ENCODE assay signal across 21 cellular contexts in the genomic region with DNA sequence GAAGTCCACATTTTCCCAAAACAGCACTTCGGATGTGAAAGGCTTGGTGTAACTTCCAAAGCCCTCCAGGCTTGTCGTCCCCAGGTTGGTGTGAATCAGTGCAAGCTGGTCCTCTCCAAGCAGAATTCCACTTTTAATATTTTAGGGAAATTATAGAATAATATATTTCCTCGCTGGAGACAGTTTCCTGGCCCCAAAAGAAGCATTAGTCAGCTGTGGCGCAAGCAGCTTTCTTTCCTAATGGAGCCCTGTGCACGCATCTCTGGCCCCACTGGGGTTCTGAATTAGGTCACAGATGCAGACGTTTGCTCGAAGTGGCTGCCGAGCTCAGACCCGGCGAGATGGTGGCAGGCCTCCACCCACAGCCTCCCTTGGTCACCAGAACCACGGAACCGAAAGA. TPM values are rescaled to one million over a fixed set of nuclear protein-coding genes. Genes with fewer than 3 reads are reported as not detected.
DNase-seq lines count a peak whose midpoint lies in the region; ATAC-seq and TF ChIP-seq lines count a peak whose summit lies in the region.
"Had no signal": no experiment of that assay in that cellular context is flagged by ENCODE, and none has a peak within 500 bp of the region (broad histone marks: within the 10 kb centered on the region; RNA-seq: fewer than 3 reads in every experiment).

No MANE protein-coding gene starts in this region.

- H3K27ac Mint-ChIP-seq in activated CD8-positive, alpha-beta T cell treated with anti-CD3 and anti-CD28 coated beads for 36 hours, result no peak overlapping the region
- H3K27ac Mint-ChIP-seq: activated B cell treated with CpG ODN at 0.5 μM for 24 hours, GM23338 had no signal

- H3K27me3 ChIP-seq in BJ (ENCODE audit: control insufficient read depth, insufficient read depth, low read length), result peaks cover 5% of the 10 kb centered on the region; the same call in 1 of the 2 replicates
- H3K27me3 ChIP-seq: BLaER1 had no signal

- POLR2A ChIA-PET in BJ (lab: Charles Lee), result no interaction called here
- POLR2A ChIA-PET in activated CD8-positive, alpha-beta T cell treated with anti-CD3 and anti-CD28 coated beads for 36 hours (lab: Charles Lee), result no interaction called here

- H3K27me3 Mint-ChIP-seq in activated CD8-positive, alpha-beta T cell treated with anti-CD3 and anti-CD28 coated beads for 36 hours, result peaks cover 2% of the 10 kb centered on the region

- H3K4me3 ChIP-seq in BJ (ENCODE audit: low read depth, low read length), result no peak overlapping the region
- H3K4me3 ChIP-seq in choroid plexus epithelial cell (ENCODE audit: low read depth, low read length), result no peak overlapping the region
- H3K4me3 ChIP-seq: BLaER1, GM23338, left ventricle myocardium inferior, PC-9 had no signal

- CTCF ChIA-PET in BJ (lab: Yijun Ruan, JAX), result no interaction called here
- CTCF ChIA-PET in activated CD8-positive, alpha-beta T cell treated with anti-CD3 and anti-CD28 coated beads for 36 hours (lab: Charles Lee), result interaction anchor here (0.5 to 0.8 kb wide), 2 partner anchors 72 to 322 kb away, joined by 3 read pairs; no protein-coding TSS in a partner anchor

- H3K36me3 ChIP-seq in BJ (ENCODE audit: control insufficient read depth, insufficient read depth, low read length), result no peaks in the 10 kb centered on the region
- H3K36me3 ChIP-seq: BLaER1, left ventricle myocardium inferior had no signal

- H3K4me3 Mint-ChIP-seq in activated CD8-positive, alpha-beta T cell treated with anti-CD3 and anti-CD28 coated beads for 36 hours, result no peak overlapping the region
- H3K4me3 Mint-ChIP-seq: activated B cell treated with CpG ODN at 0.5 μM for 24 hours, GM23338 had no signal

- ATAC-seq in activated CD8-positive, alpha-beta T cell treated with anti-CD3 and anti-CD28 coated beads for 36 hours, result no peak
- ATAC-seq: esophagus mucosa, GM23338 had no signal

- DNase-seq in BJ (ENCODE audit: low read depth) (peak; percentile 12), LHCN-M2 (ENCODE audit: low read depth) (peak; percentile 58), choroid plexus epithelial cell (ENCODE audit: low read depth) (peak; percentile 47), posterior vena cava (ENCODE audit: low spot score) (peak; percentile 87), SK-N-DZ (ENCODE audit: low spot score) (no peak), OCI-M1 (lab: John Stamatoyannopoulos, UW) (no peak), RKO (ENCODE audit: low spot score) (no peak)
- no peak for DNase-seq in activated CD8-positive, alpha-beta T cell treated with anti-CD3 and anti-CD28 coated beads for 36 hours
- DNase-seq: activated B cell treated with CpG ODN at 0.5 μM for 24 hours; activated effector memory CD4-positive, alpha-beta T cell treated with Interleukin-2 at 50 U/mL for 16 hours; anterior cingulate cortex; cortex of kidney; DMS79; left ventricle myocardium inferior; NCI-H1930; NCI-H526; PC-9 had no signal

- no peak for TF ChIP-seq CTCF in BJ (IDR thresholded peaks at IDR 0.05; ENCODE audit: insufficient read depth, low read depth, low read length)
- TF ChIP-seq CTCF in choroid plexus epithelial cell (conservative IDR thresholded peaks at IDR 0.05; ENCODE audit: low read depth, low read length), result no peak
- TF ChIP-seq CTCF in activated CD8-positive, alpha-beta T cell treated with anti-CD3 and anti-CD28 coated beads for 36 hours (IDR thresholded peaks at IDR 0.05), result no peak

- no peaks in the 10 kb centered on the region for H3K4me1 Mint-ChIP-seq in activated CD8-positive, alpha-beta T cell treated with anti-CD3 and anti-CD28 coated beads for 36 hours (ENCODE audit: low read depth)
- H3K4me1 Mint-ChIP-seq: activated B cell treated with CpG ODN at 0.5 μM for 24 hours had no signal

- intact Hi-C loops in posterior vena cava (cut with DNase I), result no loop called here
- intact Hi-C loops in activated CD8-positive, alpha-beta T cell treated with anti-CD3 and anti-CD28 coated beads for 36 hours (cut with micrococcal nuclease), result no loop called here

- H3K36me3 Mint-ChIP-seq in activated CD8-positive, alpha-beta T cell treated with anti-CD3 and anti-CD28 coated beads for 36 hours (ENCODE audit: low read depth), result no peaks in the 10 kb centered on the region

- H3K9me3 Mint-ChIP-seq in activated CD8-positive, alpha-beta T cell treated with anti-CD3 and anti-CD28 coated beads for 36 hours, result no peaks in the 10 kb centered on the region
- H3K9me3 Mint-ChIP-seq: activated B cell treated with CpG ODN at 0.5 μM for 24 hours, GM23338 had no signal

RNA-seq across cellular contexts. Expression of gene MNX1, which starts 33.3 kb away (rescaled TPM):
- polyA plus RNA-seq in BJ (2011; rRNA removed), result not detected in 2 replicates
- polyA minus RNA-seq in BJ (2011; rRNA and poly(A)+ RNA removed), result not detected in 2 replicates
- total RNA-seq in LHCN-M2 (2014; rRNA removed) (not detected in 2 replicates), posterior vena cava (not detected)
- not detected for polyA plus RNA-seq in LHCN-M2 (2012)
- 1.7 and 2.4 TPM in 2 replicates for polyA plus RNA-seq in SK-N-DZ (2014; cell fraction: cytosol; rRNA removed)
- polyA plus RNA-seq in SK-N-DZ (2014; cell fraction: nucleus; rRNA removed), result 2.9 and 4.6 TPM in 2 replicates
- total RNA-seq in activated CD8-positive, alpha-beta T cell treated with anti-CD3 and anti-CD28 coated beads for 36 hours, result not detected
- total RNA-seq: activated B cell treated with CpG ODN at 0.5 μM for 24 hours, left ventricle myocardium inferior, pulmonary artery endothelial cell had no signal

Comparison
In these comparisons a context has a peak if more than half of its experiments do, and no peak if none do; other contexts are left out.
1. DNase-seq: peak in BJ (single experiment), LHCN-M2 (single experiment), choroid plexus epithelial cell (single experiment) and posterior vena cava (single experiment); none in SK-N-DZ (single experiment), OCI-M1 (single experiment), RKO (single experiment) and activated CD8-positive, alpha-beta T cell treated with anti-CD3 and anti-CD28 coated beads for 36 hours (single experiment).